Comparison of ENCODE assay signal across 10 cellular contexts in the genomic region with DNA sequence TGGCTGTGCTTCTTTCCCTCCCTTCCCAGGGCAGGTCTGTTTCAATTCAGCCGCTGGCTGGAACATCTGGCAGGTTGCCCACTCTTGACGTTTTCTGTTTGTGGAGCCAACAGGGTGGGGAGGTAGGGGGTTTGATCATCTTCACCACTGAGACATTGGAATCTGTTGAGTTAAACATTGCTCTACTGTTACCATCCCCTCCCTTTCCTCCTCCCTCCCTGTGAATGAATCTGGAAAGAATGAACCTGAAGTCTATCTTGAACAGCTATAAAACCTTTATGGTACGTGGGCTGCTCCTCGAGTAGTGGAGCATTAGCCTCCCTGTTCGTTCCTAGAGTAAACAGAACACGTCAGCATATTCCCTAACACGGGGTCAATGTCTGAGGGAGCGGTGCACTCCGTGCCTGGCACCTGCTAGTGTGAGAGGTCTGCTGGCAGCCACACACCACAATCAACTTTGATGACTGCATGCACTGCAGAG.
DNase-seq lines count a peak whose midpoint lies in the region; ATAC-seq and TF ChIP-seq lines count a peak whose summit lies in the region.
"Had no signal": no experiment of that assay in that cellular context is flagged by ENCODE, and none has a peak within 500 bp of the region (broad histone marks: within the 10 kb centered on the region; RNA-seq: fewer than 3 reads in every experiment).

No MANE protein-coding gene starts in this region.

- TF ChIP-seq CTCF in lower leg skin (IDR thresholded peaks at IDR 0.05) (no peak), GM20000 (IDR thresholded peaks at IDR 0.05; ENCODE audit: extremely low read depth, missing control alignments) (no peak)

- intact Hi-C loops in sciatic nerve (cut with DNase I) (no loop called here), lower leg skin (cut with DNase I; ENCODE audit: low total_unique reads) (no loop called here)

- ATAC-seq in sciatic nerve (peak; percentile 50), HG03159 (IDR thresholded peaks at IDR 0.05; ENCODE audit: unreplicated experiment) (no peak)
- ATAC-seq: T-helper 17 cell had no signal

- TF ChIP-seq POLR2A in lower leg skin (IDR thresholded peaks at IDR 0.05): no peak

- no peak overlapping the region for H3K4me3 ChIP-seq in lower leg skin (ENCODE audit: low read depth, poor library complexity, severe bottlenecking)
- H3K4me3 ChIP-seq: neural progenitor cell had no signal

- DNase-seq in H4 (ENCODE audit: low spot score): peak; percentile 22
- DNase-seq in SHP77 (lab: John Stamatoyannopoulos, UW): peak; percentile 93 to 95
- peak; percentile 7 for DNase-seq in globus pallidus (ENCODE audit: low spot score)
- peak; percentile 81 for DNase-seq in sciatic nerve (ENCODE audit: low spot score)
- no peak for DNase-seq in lower leg skin (ENCODE audit: low spot score in 2 of 2)
- DNase-seq in iPS-NIHi11 (ENCODE audit: low spot score): no peak
- DNase-seq in GM20000 (ENCODE audit: low spot score): no peak
- DNase-seq: T-helper 17 cell had no signal

- 13 to 16% methylated on average over 9 of the region's 9 CpGs for WGBS in lower leg skin, 2 donors

Comparison
In these comparisons a context has a peak if more than half of its experiments do, and no peak if none do; other contexts are left out.
1. DNase-seq: peak in H4 (single experiment), SHP77 (2 of 2), globus pallidus (single experiment) and sciatic nerve (single experiment); none in lower leg skin (0 of 2), iPS-NIHi11 (single experiment) and GM20000 (single experiment).